9 cellular contexts compared by ENCODE assay signal in the genomic region with DNA sequence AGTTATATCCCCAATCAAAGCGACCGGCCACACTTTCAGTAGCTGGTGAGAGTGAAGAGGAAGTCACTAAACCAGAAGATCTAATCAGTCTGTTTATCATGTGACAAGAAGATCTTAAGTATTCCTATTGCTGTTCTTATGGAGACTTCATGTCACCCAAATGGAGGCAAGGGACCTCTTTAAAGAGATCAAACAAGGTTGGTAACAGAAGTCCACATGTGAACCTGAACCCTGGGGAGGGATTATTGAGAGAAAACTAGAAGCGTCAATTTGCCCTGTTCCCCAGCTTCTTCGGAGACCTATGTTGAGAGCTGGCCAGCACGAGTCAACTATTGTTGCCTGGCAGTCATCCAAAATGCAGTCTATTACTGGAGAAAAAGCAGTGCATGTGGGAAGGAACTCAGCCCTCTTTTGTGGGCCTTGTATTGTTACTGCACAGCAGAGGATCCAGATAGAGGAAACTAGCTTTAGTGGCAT.
A peak's percentile ranks its signal among the peaks of the same experiment; 100 is the strongest.
DNase-seq lines count a peak whose midpoint lies in the region; ATAC-seq and TF ChIP-seq lines count a peak whose summit lies in the region.
"Had no signal": no experiment of that assay in that cellular context is flagged by ENCODE, and none has a peak within 500 bp of the region (broad histone marks: within the 10 kb centered on the region; RNA-seq: fewer than 3 reads in every experiment).

No MANE protein-coding gene starts in this region.

- WGBS in lung, 2 donors, result 6 to 8% methylated on average over 5 of the region's 5 CpGs

- intact Hi-C loops in Right ventricle myocardium inferior (cut with DNase I), result no loop called here

- ATAC-seq in Right ventricle myocardium inferior, result peak; percentile 81
- ATAC-seq in lung (ENCODE audit: insufficient read depth, low FRiP score), result peak; percentile 50

- H3K9ac ChIP-seq in adipocyte (ENCODE audit: low read length), result no peak overlapping the region

- no peaks in the 10 kb centered on the region for H3K9me3 ChIP-seq in right atrium auricular region
- H3K9me3 ChIP-seq in adipocyte (ENCODE audit: control insufficient read depth, low read length), result no peaks in the 10 kb centered on the region
- H3K9me3 ChIP-seq in lung (ENCODE audit: control insufficient read depth in 2 of 2, insufficient read depth in 1 of 2, low read length in 1 of 2), result no peaks in the 10 kb centered on the region

- TF ChIP-seq CTCF in right atrium auricular region (IDR thresholded peaks at IDR 0.05), result no peak
- no peak for TF ChIP-seq CTCF in lung (IDR thresholded peaks at IDR 0.05; ENCODE audit: control extremely low read depth, extremely low read depth)

- DNase-seq in Right ventricle myocardium inferior (ENCODE audit: missing footprints) (no peak), right atrium auricular region (ENCODE audit: low spot score) (no peak), M059J (ENCODE audit: low read depth) (peak; percentile 79), adipocyte (ENCODE audit: low read depth) (peak; percentile 38), lung (ENCODE audit: low spot score) (peak; percentile 42), GM19240 (ENCODE audit: insufficient read length, low spot score) (no peak), cortex of kidney (lab: John Stamatoyannopoulos, UW) (no peak), H7 (no peak)

- H3K27ac ChIP-seq in right atrium auricular region, result no peak overlapping the region
- no peak overlapping the region for H3K27ac ChIP-seq in lung (ENCODE audit: low read depth in 1 of 2, low read length in 1 of 2)
- H3K27ac ChIP-seq: VCaP had no signal

- H3K4me3 ChIP-seq in right atrium auricular region (no peak overlapping the region), adipocyte (ENCODE audit: low read length) (no peak overlapping the region), lung (no peak overlapping the region), H7 (ENCODE audit: insufficient read depth, low read depth, low read length) (no peak overlapping the region)

- H3K36me3 ChIP-seq in right atrium auricular region (no peaks in the 10 kb centered on the region), adipocyte (ENCODE audit: control insufficient read depth, insufficient read depth, low read length, severe bottlenecking) (no peaks in the 10 kb centered on the region), lung (ENCODE audit: control insufficient read depth in 2 of 2, insufficient read depth in 2 of 2, low read length in 2 of 2) (no peaks in the 10 kb centered on the region), H7 (replicated peaks; ENCODE audit: control insufficient read depth, insufficient read depth, low read length) (no peaks in the 10 kb centered on the region)

- peaks cover 0 to 6% of the 10 kb centered on the region in 2 donors for H3K4me1 ChIP-seq in right atrium auricular region
- peaks cover 15% of the 10 kb centered on the region for H3K4me1 ChIP-seq in adipocyte (ENCODE audit: control insufficient read depth, insufficient read depth, low read length)
- H3K4me1 ChIP-seq in lung (ENCODE audit: control insufficient read depth in 2 of 2, insufficient read depth in 2 of 2, low read length in 2 of 2), result peaks cover 0 to 3% of the 10 kb centered on the region in 2 donors

- H3K27me3 ChIP-seq in right atrium auricular region (no peaks in the 10 kb centered on the region), adipocyte (replicated peaks; ENCODE audit: control insufficient read depth, insufficient read depth, low read length) (no peaks in the 10 kb centered on the region), lung (ENCODE audit: control insufficient read depth, insufficient read depth) (no peaks in the 10 kb centered on the region), H7 (ENCODE audit: control insufficient read depth, insufficient read depth, low read length) (no peaks in the 10 kb centered on the region)

Comparison
In these comparisons a context has a peak if more than half of its experiments do, and no peak if none do; other contexts are left out.
1. DNase-seq: peak in M059J (single experiment), adipocyte (single experiment) and lung (single experiment); none in Right ventricle myocardium inferior (single experiment), right atrium auricular region (single experiment), GM19240 (single experiment), cortex of kidney (single experiment) and H7 (single experiment).